Comparison of ENCODE assay signal across 15 cellular contexts in the genomic region with DNA sequence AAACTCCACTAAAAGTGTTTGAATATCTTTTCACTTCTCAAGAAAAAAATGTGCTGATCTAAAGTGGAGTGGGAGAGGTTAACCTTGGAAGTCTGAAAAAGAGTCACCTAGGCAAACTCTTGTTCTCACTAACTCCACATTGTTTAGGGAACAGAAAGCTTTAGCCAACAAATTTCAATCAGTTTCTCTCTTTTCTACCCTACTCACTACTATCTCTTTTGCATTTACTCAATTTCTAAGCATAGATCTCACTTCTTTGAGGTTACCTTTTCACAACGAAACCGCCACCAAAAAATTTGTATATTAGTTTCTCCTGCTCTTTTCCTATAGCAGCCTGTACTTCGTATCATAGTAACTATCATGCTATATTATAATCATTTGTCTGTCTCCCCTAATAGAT. TPM values are rescaled to one million over a fixed set of nuclear protein-coding genes. Genes with fewer than 3 reads are reported as not detected.
DNase-seq lines count a peak whose midpoint lies in the region; ATAC-seq and TF ChIP-seq lines count a peak whose summit lies in the region.
"Had no signal": no experiment of that assay in that cellular context is flagged by ENCODE, and none has a peak within 500 bp of the region (broad histone marks: within the 10 kb centered on the region; RNA-seq: fewer than 3 reads in every experiment).

No MANE protein-coding gene starts in this region.

- H3K4me3 ChIP-seq in endodermal cell (ENCODE audit: low read length), result no peak overlapping the region
- H3K4me3 ChIP-seq in right atrium auricular region, result no peak overlapping the region
- H3K4me3 ChIP-seq in smooth muscle cell, result no peak overlapping the region
- H3K4me3 ChIP-seq: SJSA1 had no signal

- H3K9me3 Mint-ChIP-seq in endodermal cell, result no peaks in the 10 kb centered on the region
- H3K9me3 Mint-ChIP-seq: CD4-positive, alpha-beta T cell; naive thymus-derived CD4-positive, alpha-beta T cell had no signal

- no peak overlapping the region for H3K4me3 Mint-ChIP-seq in endodermal cell
- H3K4me3 Mint-ChIP-seq: CD4-positive, alpha-beta T cell; naive thymus-derived CD4-positive, alpha-beta T cell had no signal

- H2AFZ ChIP-seq in smooth muscle cell (ENCODE audit: low read depth), result no peak overlapping the region

- 93 to 96% methylated on average over 3 of the region's 3 CpGs for WGBS in endodermal cell (ENCODE audit: insufficient coverage in 1 of 2, insufficient read length in 1 of 2), 2 experiments
- WGBS in smooth muscle cell (ENCODE audit: low lambda C conversion rate), result 99% methylated on average over 3 of the region's 3 CpGs

- H3K27me3 Mint-ChIP-seq in endodermal cell (ENCODE audit: insufficient read depth), result no peaks in the 10 kb centered on the region
- H3K27me3 Mint-ChIP-seq: CD4-positive, alpha-beta T cell; naive thymus-derived CD4-positive, alpha-beta T cell had no signal

- no peaks in the 10 kb centered on the region for H3F3A ChIP-seq in smooth muscle cell (ENCODE audit: low read depth)

- no peaks in the 10 kb centered on the region for H4K20me1 ChIP-seq in smooth muscle cell (ENCODE audit: low read depth)

- ATAC-seq in GM18907 (IDR thresholded peaks at IDR 0.05; ENCODE audit: unreplicated experiment) (peak; percentile 82), GM21447 (IDR thresholded peaks at IDR 0.05; ENCODE audit: unreplicated experiment) (peak; percentile 82), HG02943 (IDR thresholded peaks at IDR 0.05; ENCODE audit: low read depth, unreplicated experiment) (peak; percentile 63), HG03565 (IDR thresholded peaks at IDR 0.05; ENCODE audit: unreplicated experiment) (peak; percentile 88)
- ATAC-seq: naive thymus-derived CD4-positive, alpha-beta T cell; sciatic nerve had no signal

- H3K4me1 ChIP-seq in endodermal cell (ENCODE audit: control insufficient read depth, insufficient read depth, low read length) (no peaks in the 10 kb centered on the region), right atrium auricular region (peaks cover 0 to 3% of the 10 kb centered on the region in 2 donors), smooth muscle cell (ENCODE audit: low read depth) (peaks cover 1% of the 10 kb centered on the region)
- H3K4me1 ChIP-seq: SJSA1 had no signal

- H3K79me2 ChIP-seq in smooth muscle cell (ENCODE audit: low read depth), result no peaks in the 10 kb centered on the region

- TF ChIP-seq CTCF in endodermal cell (conservative IDR thresholded peaks at IDR 0.05) (no peak), right atrium auricular region (IDR thresholded peaks at IDR 0.05) (no peak), smooth muscle cell (IDR thresholded peaks at IDR 0.05; ENCODE audit: borderline replicate concordance, insufficient read depth, poor library complexity, severe bottlenecking) (no peak)

- H3K27me3 ChIP-seq in endodermal cell (ENCODE audit: control insufficient read depth, insufficient read depth, low read length, poor library complexity, severe bottlenecking) (no peaks in the 10 kb centered on the region), right atrium auricular region (no peaks in the 10 kb centered on the region), smooth muscle cell (ENCODE audit: low read depth) (no peaks in the 10 kb centered on the region)
- H3K27me3 ChIP-seq: SJSA1 had no signal

- DNase-seq in endodermal cell (no peak), right atrium auricular region (ENCODE audit: low spot score) (no peak), smooth muscle cell (lab: John Stamatoyannopoulos, UW; ENCODE audit: unreplicated experiment) (no peak), SIG-M5 (lab: John Stamatoyannopoulos, UW) (no peak)
- DNase-seq: CD4-positive, alpha-beta T cell; kidney glomerular epithelial cell; naive thymus-derived CD4-positive, alpha-beta T cell; NCI-H146 had no signal

- H3K9ac ChIP-seq in endodermal cell (ENCODE audit: extremely low read depth, low read length, poor library complexity, severe bottlenecking), result no peak overlapping the region
- no peak overlapping the region for H3K9ac ChIP-seq in smooth muscle cell (ENCODE audit: low read depth)

- H3K27ac Mint-ChIP-seq in endodermal cell, result no peak overlapping the region
- H3K27ac Mint-ChIP-seq: CD4-positive, alpha-beta T cell had no signal

- H3K9me3 ChIP-seq in endodermal cell (ENCODE audit: control insufficient read depth, low read length) (no peaks in the 10 kb centered on the region), right atrium auricular region (no peaks in the 10 kb centered on the region), smooth muscle cell (replicated peaks; ENCODE audit: low read depth) (no peaks in the 10 kb centered on the region)
- H3K9me3 ChIP-seq: SJSA1 had no signal

- H3K36me3 ChIP-seq in endodermal cell (ENCODE audit: control insufficient read depth, insufficient read depth, low read length) (peaks cover 9% of the 10 kb centered on the region), right atrium auricular region (peaks cover 3% of the 10 kb centered on the region), smooth muscle cell (ENCODE audit: low read depth) (no peaks in the 10 kb centered on the region)
- H3K36me3 ChIP-seq: SJSA1 had no signal

- no peak overlapping the region for H3K27ac ChIP-seq in endodermal cell (ENCODE audit: low read depth, low read length)
- no peak overlapping the region for H3K27ac ChIP-seq in right atrium auricular region
- H3K27ac ChIP-seq in smooth muscle cell (ENCODE audit: low read depth), result no peak overlapping the region
- H3K27ac ChIP-seq: SJSA1 had no signal

- H3K4me1 Mint-ChIP-seq in endodermal cell, result peaks cover 15% of the 10 kb centered on the region

- no peak overlapping the region for H3K4me2 ChIP-seq in smooth muscle cell

- H3K36me3 Mint-ChIP-seq in endodermal cell (ENCODE audit: low read depth), result peaks cover 6% of the 10 kb centered on the region

RNA-seq across cellular contexts. Expression of a gene that starts 6.3 kb away (rescaled TPM):
- total RNA-seq in endodermal cell, result 10 to 100 TPM; 13.7 to 23.4 TPM
- 23.2 TPM for polyA plus RNA-seq in endodermal cell (2013, experiment 1 of 2)
- polyA plus RNA-seq in endodermal cell (2013, experiment 2 of 2), result 18.3 TPM
- 1 to 10 TPM; 5.1 to 8.6 TPM for total RNA-seq in right atrium auricular region
- 11.5 and 12.0 TPM in 2 replicates for total RNA-seq in smooth muscle cell
- polyA plus RNA-seq in smooth muscle cell, result 6.2 and 9.2 TPM in 2 replicates

RNA-seq across cellular contexts. Expression of a gene that starts 6.6 kb away (rescaled TPM):
- total RNA-seq in endodermal cell (10 to 100 TPM; 54.0 to 62.1 TPM), right atrium auricular region (1 to 10 TPM; 7.8 to 8.9 TPM), smooth muscle cell (9.7 and 11.2 TPM in 2 replicates)
- 52.4 TPM for polyA plus RNA-seq in endodermal cell (2013, experiment 1 of 2)
- polyA plus RNA-seq in endodermal cell (2013, experiment 2 of 2), result 45.0 TPM
- polyA plus RNA-seq in smooth muscle cell, result 7.6 and 8.6 TPM in 2 replicates

RNA-seq across cellular contexts. Expression of a gene that starts 53.9 kb away (rescaled TPM):
- total RNA-seq in endodermal cell, result not detected
- polyA plus RNA-seq in endodermal cell (2013, experiment 1 of 2), result 0.46 TPM
- polyA plus RNA-seq in endodermal cell (2013, experiment 2 of 2), result 0.41 TPM
- not detected for total RNA-seq in right atrium auricular region
- total RNA-seq in smooth muscle cell, result not detected in 2 replicates
- polyA plus RNA-seq in smooth muscle cell, result not detected in 2 replicates
- total RNA-seq: CD4-positive, alpha-beta T cell; glomerular endothelial cell; naive thymus-derived CD4-positive, alpha-beta T cell; sciatic nerve; SJSA1 had no signal
- polyA plus RNA-seq: naive thymus-derived CD4-positive, alpha-beta T cell had no signal
